ENCODE assay signal across 10 cellular contexts in the genomic region with DNA sequence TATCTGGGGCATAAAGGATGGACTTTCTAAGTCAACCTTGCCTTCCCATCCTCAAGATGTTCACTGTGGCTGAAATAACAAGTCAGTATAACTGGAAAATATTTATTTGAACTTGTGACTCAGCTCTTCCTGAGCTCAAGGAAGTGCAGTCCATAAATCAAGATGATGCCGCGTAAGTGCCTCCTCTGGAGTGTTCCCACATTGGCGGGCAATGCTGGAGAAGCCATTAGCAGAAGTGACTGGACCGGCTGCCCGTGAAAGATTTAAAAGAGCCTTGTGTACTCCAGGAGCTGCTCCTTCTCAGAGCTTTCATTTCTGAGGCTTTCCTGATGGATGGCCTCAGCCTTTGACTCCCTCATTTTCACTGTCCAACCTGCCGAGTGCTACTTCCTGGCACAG. TPM values are rescaled to one million over a fixed set of nuclear protein-coding genes. Genes with fewer than 3 reads are reported as not detected.
DNase-seq lines count a peak whose midpoint lies in the region; ATAC-seq lines count a peak whose summit lies in the region.
"Had no signal": no experiment of that assay in that cellular context is flagged by ENCODE, and none has a peak within 500 bp of the region (broad histone marks: within the 10 kb centered on the region; RNA-seq: fewer than 3 reads in every experiment).

No MANE protein-coding gene starts in this region.

- H3K27ac Mint-ChIP-seq in immature natural killer cell, result no peak overlapping the region
- H3K27ac Mint-ChIP-seq: dendritic cell treated with granulocyte-macrophage colony-stimulating factor and Interleukin-4, amounts not matched to agents 40 ng/mL and 50 ng/mL, for 4 days had no signal

- no peaks in the 10 kb centered on the region for H3K9me3 ChIP-seq in esophagus (ENCODE audit: control insufficient read depth in 2 of 2, insufficient read depth in 1 of 2, low read depth in 1 of 2, low read length in 1 of 2)

- H3K4me3 ChIP-seq in esophagus (ENCODE audit: low read depth in 1 of 2, low read length in 2 of 2) (no peak overlapping the region), rectal smooth muscle tissue (ENCODE audit: low read length) (peak overlapping the region; percentile 13)

- H3K36me3 Mint-ChIP-seq in immature natural killer cell, result no peaks in the 10 kb centered on the region

- no peak overlapping the region for H3K9ac ChIP-seq in rectal smooth muscle tissue (ENCODE audit: low read length)

- H3K36me3 ChIP-seq in esophagus (ENCODE audit: control insufficient read depth in 2 of 2, insufficient read depth in 2 of 2, low read length in 1 of 2), result no peaks in the 10 kb centered on the region
- H3K36me3 ChIP-seq in rectal smooth muscle tissue (ENCODE audit: control insufficient read depth, insufficient read depth, low read length), result no peaks in the 10 kb centered on the region

- no peaks in the 10 kb centered on the region for H3K4me1 Mint-ChIP-seq in immature natural killer cell

- H3K27ac ChIP-seq in esophagus (ENCODE audit: low read depth in 2 of 2, low read length in 1 of 2) (peak overlapping the region; percentile 53 to 73), rectal smooth muscle tissue (ENCODE audit: low read depth, low read length) (peak overlapping the region; percentile 84)

- H3K27me3 ChIP-seq in esophagus (ENCODE audit: control insufficient read depth in 1 of 2, insufficient read depth in 2 of 2, low read length in 2 of 2) (no peaks in the 10 kb centered on the region), rectal smooth muscle tissue (ENCODE audit: control insufficient read depth, insufficient read depth, low read length) (no peaks in the 10 kb centered on the region)

- ATAC-seq in GM21528 (IDR thresholded peaks at IDR 0.05; ENCODE audit: low FRiP score, unreplicated experiment) (no peak), HG02798 (IDR thresholded peaks at IDR 0.05; ENCODE audit: poor library complexity, unreplicated experiment) (no peak)

- H3K4me1 ChIP-seq in esophagus (ENCODE audit: control insufficient read depth in 2 of 2, insufficient read depth in 2 of 2, low read length in 1 of 2) (peaks cover 0 to 5% of the 10 kb centered on the region in 2 donors), rectal smooth muscle tissue (ENCODE audit: control insufficient read depth, insufficient read depth, low read length) (peaks cover 25% of the 10 kb centered on the region)

- DNase-seq in EL (peak; percentile 85), NCI-H2029 (lab: John Stamatoyannopoulos, UW) (peak; percentile 62), nucleus accumbens (lab: John Stamatoyannopoulos, UW) (no peak), immature natural killer cell (no peak)
- DNase-seq: posterior cingulate gyrus had no signal

- peaks cover 7 to 14% (median 9%) of the 10 kb centered on the region in 3 donors for H3K27me3 Mint-ChIP-seq in immature natural killer cell (ENCODE audit: low read depth in 3 of 3)

- no peak overlapping the region for H3K4me3 Mint-ChIP-seq in immature natural killer cell
- H3K4me3 Mint-ChIP-seq: dendritic cell treated with granulocyte-macrophage colony-stimulating factor and Interleukin-4, amounts not matched to agents 40 ng/mL and 50 ng/mL, for 4 days had no signal

- H3K9me3 Mint-ChIP-seq in immature natural killer cell, result no peaks in the 10 kb centered on the region
- H3K9me3 Mint-ChIP-seq: dendritic cell treated with granulocyte-macrophage colony-stimulating factor and Interleukin-4, amounts not matched to agents 40 ng/mL and 50 ng/mL, for 4 days had no signal

- WGBS in esophagus, 2 donors, result 13 to 18% methylated on average over 6 of the region's 6 CpGs

RNA-seq across cellular contexts. Expression of a gene that starts 17.4 kb away (rescaled TPM):
- polyA plus RNA-seq in esophagus (1 to 10 TPM; 3.2 to 7.1 TPM), immature natural killer cell (1 to 10 TPM; 1.7 to 4.8 (median 3.7) TPM)

Comparison
In these comparisons a context has a peak if more than half of its experiments do, and no peak if none do; other contexts are left out.
1. DNase-seq: peak in EL (single experiment) and NCI-H2029 (single experiment); none in nucleus accumbens (0 of 56) and immature natural killer cell (0 of 3).